Comparison of ENCODE assay signal across 8 cellular contexts in the genomic region with DNA sequence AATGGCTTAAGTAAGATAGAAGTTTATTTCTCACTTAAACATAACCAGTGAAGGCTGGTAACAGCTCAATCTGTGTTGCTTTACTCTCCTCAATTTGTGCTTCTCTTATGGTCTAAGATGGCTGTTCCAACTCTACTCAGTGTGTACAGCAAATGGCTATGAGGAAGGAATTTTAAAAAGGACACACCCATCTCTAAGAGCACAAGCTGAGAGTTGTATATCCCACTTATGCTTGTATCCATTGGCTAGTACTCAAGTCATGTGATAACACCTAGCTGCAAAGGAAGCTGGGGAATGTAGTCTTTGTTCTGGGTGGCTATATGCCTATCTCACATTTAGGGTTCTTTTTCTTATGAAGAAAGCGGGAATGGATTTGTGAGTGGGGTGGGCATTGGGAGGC.
DNase-seq lines count a peak whose midpoint lies in the region; ATAC-seq, FAIRE-seq and TF ChIP-seq lines count a peak whose summit lies in the region.

No MANE protein-coding gene starts in this region.

- ATAC-seq in GM19035 (IDR thresholded peaks at IDR 0.05; ENCODE audit: unreplicated experiment): peak; percentile 69
- peak; percentile 64 for ATAC-seq in HG02973 (IDR thresholded peaks at IDR 0.05; ENCODE audit: unreplicated experiment)
- peak; percentile 63 for ATAC-seq in HepG2
- ATAC-seq in HG03159 (IDR thresholded peaks at IDR 0.05; ENCODE audit: unreplicated experiment): no peak

- peaks cover 9% of the 10 kb centered on the region; the same call in 1 of the 2 replicates for H3K4me1 ChIP-seq in HepG2 (ENCODE audit: insufficient read depth, low read length)

- no peaks in the 10 kb centered on the region for H3K36me3 ChIP-seq in SK-N-MC (ENCODE audit: insufficient read depth, low read length)
- no peaks in the 10 kb centered on the region for H3K36me3 ChIP-seq in HepG2 (replicated peaks in 1 of 2; ENCODE audit: control insufficient read depth in 1 of 2, insufficient read depth in 2 of 2, low read length in 2 of 2)

- H3K9me3 ChIP-seq in SK-N-MC (ENCODE audit: low read depth, low read length) (no peaks in the 10 kb centered on the region), HepG2 (ENCODE audit: low read length) (no peaks in the 10 kb centered on the region)

- no peak for TF ChIP-seq POLR2A in HepG2 (IDR thresholded peaks at IDR 0.05; ENCODE audit: insufficient read depth in 1 of 2, low read depth in 2 of 2, low read length in 2 of 2)

- no peak for DNase-seq in SK-N-MC (ENCODE audit: low read depth, low spot score)
- peak; percentile 27 for DNase-seq in HepG2 (ENCODE audit: low spot score)
- no peak for DNase-seq in HuH-7 (ENCODE audit: low spot score)
- no peak for DNase-seq in caudate nucleus (lab: John Stamatoyannopoulos, UW)
- DNase-seq in glutamatergic neuron: no peak

- H3K79me2 ChIP-seq in HepG2 (ENCODE audit: insufficient read depth, low read length): no peaks in the 10 kb centered on the region

- BruUV-seq in HepG2 (replicated peaks; lab: Mats Ljungman, UMichigan): no TSS peak

- H3K4me1 Mint-ChIP-seq in glutamatergic neuron (ENCODE audit: low read depth, unreplicated experiment): no peaks in the 10 kb centered on the region

- no peak overlapping the region for H3K4me3 Mint-ChIP-seq in glutamatergic neuron (ENCODE audit: unreplicated experiment)

- H3K27me3 ChIP-seq in HepG2 (ENCODE audit: control insufficient read depth in 1 of 2, insufficient read depth in 2 of 2, low read length in 2 of 2): no peaks in the 10 kb centered on the region

- H3K27me3 Mint-ChIP-seq in glutamatergic neuron (ENCODE audit: unreplicated experiment): no peaks in the 10 kb centered on the region

- H3K9me3 Mint-ChIP-seq in glutamatergic neuron (ENCODE audit: unreplicated experiment): no peaks in the 10 kb centered on the region

- H2AFZ ChIP-seq in HepG2 (ENCODE audit: low read length): no peak overlapping the region

- no peak overlapping the region for H3K27ac Mint-ChIP-seq in glutamatergic neuron (ENCODE audit: unreplicated experiment)

- CTCF ChIA-PET in HepG2 (lab: Yijun Ruan, JAX; ENCODE audit: low intra/inter-chr PET ratio, low total read pairs): no interaction called here

- H4K20me1 ChIP-seq in HepG2 (ENCODE audit: insufficient read depth, low read length): no peaks in the 10 kb centered on the region

- TF ChIP-seq CTCF in HepG2 (CRISPR knock-in tag; IDR thresholded peaks at IDR 0.05) (no peak), glutamatergic neuron (IDR thresholded peaks at IDR 0.05; ENCODE audit: partially characterized antibody, unreplicated experiment) (no peak)

- in situ Hi-C loops in HepG2 (cut with HindIII; ENCODE audit: extremely low pct_ligation_motif_present, low pct_unique_long_range_greater_than_20kb): no loop called here

- H3K9ac ChIP-seq in SK-N-MC (ENCODE audit: insufficient read length) (no peak overlapping the region), HepG2 (ENCODE audit: insufficient read depth, low read depth, low read length) (no peak overlapping the region)

- peak; percentile 12 for FAIRE-seq in HepG2 (lab: Jason Lieb, UNC)

- no peak overlapping the region for H3K4me3 ChIP-seq in SK-N-MC
- H3K4me3 ChIP-seq in HepG2 (replicated peaks in 1 of 3; ENCODE audit: insufficient read depth in 1 of 3, low read depth in 2 of 3, low read length in 3 of 3): no peak overlapping the region

- POLR2A ChIA-PET in HepG2 (lab: Yijun Ruan, JAX): no interaction called here

- H3K27ac ChIP-seq in SK-N-MC (peak overlapping the region; percentile 49; the same call in 1 of the 2 replicates), HepG2 (ENCODE audit: extremely low read length, insufficient read depth, low read length) (no peak overlapping the region), caudate nucleus (ENCODE audit: low read depth, low read length) (no peak overlapping the region)

- intact Hi-C loops in HepG2 (cut with micrococcal nuclease; ENCODE audit: unreplicated experiment): no loop called here

- TF ChIP-seq RAD21 in HepG2 (CRISPR knock-in tag; IDR thresholded peaks at IDR 0.05): no peak

- no peak for TF ChIP-seq EP300 in HepG2 (IDR thresholded peaks at IDR 0.05; ENCODE audit: low read depth in 2 of 2, low read length in 2 of 2)
- no peak for TF ChIP-seq EP300 in HepG2 (CRISPR knock-in tag; IDR thresholded peaks at IDR 0.05; ENCODE audit: borderline replicate concordance)

- 87% methylated on average over 1 of the region's 1 CpG for WGBS in HepG2 (ENCODE audit: low lambda C conversion rate)

- no peaks in the 10 kb centered on the region for H3K36me3 Mint-ChIP-seq in glutamatergic neuron (ENCODE audit: unreplicated experiment)

- no peak overlapping the region for H3K4me2 ChIP-seq in HepG2 (ENCODE audit: low read depth, low read length)

TF ChIP-seq in HepG2, 621 proteins besides CTCF, POLR2A, EP300 and RAD21 (continues in another document):
- TF ChIP-seq SALL2 (CRISPR knock-in tag; IDR thresholded peaks at IDR 0.05): no peak
- TF ChIP-seq THAP11 (CRISPR knock-in tag; IDR thresholded peaks at IDR 0.05): peak; percentile 91
- no peak for TF ChIP-seq ZNF383 (CRISPR knock-in tag; IDR thresholded peaks at IDR 0.05; ENCODE audit: borderline replicate concordance)
- TF ChIP-seq TGIF2 (CRISPR knock-in tag; IDR thresholded peaks at IDR 0.05): no peak
- TF ChIP-seq RXRA (CRISPR knock-in tag; IDR thresholded peaks at IDR 0.05): no peak
- no peak for TF ChIP-seq USF2 (IDR thresholded peaks at IDR 0.05; ENCODE audit: low read depth, low read length)
- 0 out of 2 replicates have a peak, but pooled peaks have one; percentile 34 for TF ChIP-seq USF2 (CRISPR knock-in tag; IDR thresholded peaks at IDR 0.05; ENCODE audit: borderline replicate concordance)
- no peak for TF ChIP-seq ZNF274 (CRISPR knock-in tag; IDR thresholded peaks at IDR 0.05)
- TF ChIP-seq, protein P1, sequence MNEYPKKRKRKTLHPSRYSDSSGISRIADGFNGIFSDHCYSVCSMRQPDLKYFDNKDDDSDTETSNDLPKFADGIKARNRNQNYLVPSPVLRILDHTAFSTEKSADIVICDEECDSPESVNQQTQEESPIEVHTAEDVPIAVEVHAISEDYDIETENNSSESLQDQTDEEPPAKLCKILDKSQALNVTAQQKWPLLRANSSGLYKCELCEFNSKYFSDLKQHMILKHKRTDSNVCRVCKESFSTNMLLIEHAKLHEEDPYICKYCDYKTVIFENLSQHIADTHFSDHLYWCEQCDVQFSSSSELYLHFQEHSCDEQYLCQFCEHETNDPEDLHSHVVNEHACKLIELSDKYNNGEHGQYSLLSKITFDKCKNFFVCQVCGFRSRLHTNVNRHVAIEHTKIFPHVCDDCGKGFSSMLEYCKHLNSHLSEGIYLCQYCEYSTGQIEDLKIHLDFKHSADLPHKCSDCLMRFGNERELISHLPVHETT (CRISPR knock-in tag; conservative IDR thresholded peaks at IDR 0.05): no peak
- peak; percentile 32; the same call in 1 of the 2 replicates for TF ChIP-seq NFYB (CRISPR knock-in tag; IDR thresholded peaks at IDR 0.05)
- no peak for TF ChIP-seq NFIC (IDR thresholded peaks at IDR 0.05; ENCODE audit: low read length)
- TF ChIP-seq NR2C2 (CRISPR knock-in tag; IDR thresholded peaks at IDR 0.05; ENCODE audit: borderline replicate concordance): no peak
- peak; percentile 65 for TF ChIP-seq NFYC (CRISPR knock-in tag; IDR thresholded peaks at IDR 0.05)
- peak; percentile 80 for TF ChIP-seq ZNF143 (CRISPR knock-in tag; IDR thresholded peaks at IDR 0.05)
- TF ChIP-seq HDAC6 (IDR thresholded peaks at IDR 0.05; ENCODE audit: low read depth, low read length): no peak
- peak; percentile 17; the same call in 1 of the 2 replicates for TF ChIP-seq HCFC1 (IDR thresholded peaks at IDR 0.05; ENCODE audit: low read depth, low read length)
- TF ChIP-seq ZNF746 (CRISPR knock-in tag; IDR thresholded peaks at IDR 0.05): no peak
- no peak for TF ChIP-seq FOXO1 (CRISPR knock-in tag; IDR thresholded peaks at IDR 0.05)
- TF ChIP-seq NFE2L1 (CRISPR knock-in tag; IDR thresholded peaks at IDR 0.05; ENCODE audit: borderline replicate concordance): no peak
- no peak for TF ChIP-seq ZNF512B (CRISPR knock-in tag; IDR thresholded peaks at IDR 0.05; ENCODE audit: borderline replicate concordance)
- no peak for TF ChIP-seq KLF15 (CRISPR knock-in tag; IDR thresholded peaks at IDR 0.05; ENCODE audit: borderline replicate concordance)
